21 cellular contexts compared by ENCODE assay signal in genomic region chr7:47255441-47255840, GRCh38.
A peak's percentile ranks its signal among the peaks of the same experiment; 100 is the strongest.
DNase-seq lines count a peak whose midpoint lies in the region; ATAC-seq, FAIRE-seq and TF ChIP-seq lines count a peak whose summit lies in the region.
"Had no signal": no experiment of that assay in that cellular context is flagged by ENCODE, and none has a peak within 500 bp of the region (broad histone marks: within the 10 kb centered on the region; RNA-seq: fewer than 3 reads in every experiment).

No MANE protein-coding gene starts in this region.

- H3K9me3 Mint-ChIP-seq in MCF 10A (ENCODE audit: unreplicated experiment): peaks cover 5% of the 10 kb centered on the region
- peaks cover 0 to 13% (median 0%) of the 10 kb centered on the region in 11 donors for H3K9me3 Mint-ChIP-seq in naive thymus-derived CD4-positive, alpha-beta T cell
- H3K9me3 Mint-ChIP-seq: activated CD4-positive, alpha-beta memory T cell treated with anti-CD3 and anti-CD28 coated beads, Interleukin-2, amount 10 ng/mL, durations not matched to agents 7 days and 5 days had no signal

- intact Hi-C loops in MCF 10A (cut with micrococcal nuclease): loop anchor here (2.0 kb wide), 2 partner anchors 1333 to 1365 kb away; no protein-coding TSS in a partner anchor
- intact Hi-C loops in breast epithelium (cut with DNase I; ENCODE audit: low total_unique reads): no loop called here
- intact Hi-C loops in naive thymus-derived CD4-positive, alpha-beta T cell (cut with micrococcal nuclease): loop anchor here in 1 of 2 donors (2.0 kb wide), 1 partner anchor 1339 kb away; no protein-coding TSS in a partner anchor

- TF ChIP-seq CTCF in MCF 10A (IDR thresholded peaks at IDR 0.05; ENCODE audit: unreplicated experiment) (no peak), breast epithelium (IDR thresholded peaks at IDR 0.05) (no peak), bronchial epithelial cell (IDR thresholded peaks at IDR 0.05; ENCODE audit: insufficient read depth, low read length, severe bottlenecking) (no peak)

- H3K4me1 Mint-ChIP-seq in MCF 10A (ENCODE audit: insufficient read depth, unreplicated experiment): peaks cover 6% of the 10 kb centered on the region
- H3K4me1 Mint-ChIP-seq in naive thymus-derived CD4-positive, alpha-beta T cell: peaks cover 0 to 28% (median 20%) of the 10 kb centered on the region in 7 donors

- no peaks in the 10 kb centered on the region for H3K36me3 Mint-ChIP-seq in MCF 10A (ENCODE audit: insufficient read depth, unreplicated experiment)
- H3K36me3 Mint-ChIP-seq in naive thymus-derived CD4-positive, alpha-beta T cell: no peaks in the 10 kb centered on the region

- FAIRE-seq in bronchial epithelial cell (lab: Jason Lieb, UNC) (peak; percentile 86), urothelium cell line (lab: Jason Lieb, UNC) (peak; percentile 42)
- FAIRE-seq: A549 had no signal

- H3K27me3 ChIP-seq in breast epithelium (no peaks in the 10 kb centered on the region), bronchial epithelial cell (ENCODE audit: control insufficient read depth, insufficient read depth, low read length) (no peaks in the 10 kb centered on the region)
- peaks cover 0 to 3% of the 10 kb centered on the region in 2 donors for H3K27me3 ChIP-seq in naive thymus-derived CD4-positive, alpha-beta T cell (ENCODE audit: control insufficient read depth in 2 of 2, insufficient read depth in 2 of 2, low read length in 2 of 2)
- H3K27me3 ChIP-seq: BE2C, ovary, right lobe of liver had no signal

- no peaks in the 10 kb centered on the region for H3K36me3 ChIP-seq in breast epithelium
- no peaks in the 10 kb centered on the region for H3K36me3 ChIP-seq in bronchial epithelial cell (ENCODE audit: control insufficient read depth, insufficient read depth, low read length)
- H3K36me3 ChIP-seq in naive thymus-derived CD4-positive, alpha-beta T cell (ENCODE audit: control insufficient read depth in 2 of 3, insufficient read depth in 3 of 3, low read length in 3 of 3): no peaks in the 10 kb centered on the region
- H3K36me3 ChIP-seq: BE2C, ovary, right lobe of liver had no signal

- H3K4me1 ChIP-seq in breast epithelium: peaks cover 0 to 5% of the 10 kb centered on the region in 2 donors
- H3K4me1 ChIP-seq in naive thymus-derived CD4-positive, alpha-beta T cell (ENCODE audit: control insufficient read depth in 2 of 2, insufficient read depth in 2 of 2, low read length in 2 of 2): no peaks in the 10 kb centered on the region
- H3K4me1 ChIP-seq: BE2C had no signal

- no peak for TF ChIP-seq POLR2A in breast epithelium (IDR thresholded peaks at IDR 0.05)

- peak overlapping the region; percentile 11 for H3K4me3 Mint-ChIP-seq in MCF 10A (ENCODE audit: unreplicated experiment)
- H3K4me3 Mint-ChIP-seq in naive thymus-derived CD4-positive, alpha-beta T cell: peak overlapping the region in 8 of 10 donors; percentile 15 to 81 (median 65)
- H3K4me3 Mint-ChIP-seq: activated CD4-positive, alpha-beta memory T cell treated with anti-CD3 and anti-CD28 coated beads, Interleukin-2, amount 10 ng/mL, durations not matched to agents 7 days and 5 days had no signal

- CTCF ChIA-PET in MCF 10A (lab: Yijun Ruan, JAX): interaction anchor here (0.6 to 4.1 kb wide), 13 partner anchors 9 to 1338 kb away, joined by 3 to 27 read pairs (median 3); no protein-coding TSS in a partner anchor
- CTCF ChIA-PET in naive thymus-derived CD4-positive, alpha-beta T cell (lab: Charles Lee): no interaction called here

- no peaks in the 10 kb centered on the region for H3K27me3 Mint-ChIP-seq in MCF 10A (ENCODE audit: insufficient read depth, unreplicated experiment)
- H3K27me3 Mint-ChIP-seq in naive thymus-derived CD4-positive, alpha-beta T cell: peaks cover 17 to 47% (median 33%) of the 10 kb centered on the region in 5 donors

- BruUV-seq in MCF 10A (replicated peaks; lab: Mats Ljungman, UMichigan): no TSS peak

- POLR2A ChIA-PET in MCF 10A (lab: Yijun Ruan, JAX): interaction anchor here (0.6 kb wide), 1 partner anchor 613 kb away, joined by 3 read pairs; no protein-coding TSS in a partner anchor
- POLR2A ChIA-PET in naive thymus-derived CD4-positive, alpha-beta T cell (lab: Charles Lee): no interaction called here

- no peak overlapping the region for H3K27ac ChIP-seq in breast epithelium
- no peak overlapping the region for H3K27ac ChIP-seq in naive thymus-derived CD4-positive, alpha-beta T cell (ENCODE audit: low read depth, low read length)
- H3K27ac ChIP-seq: GM23248, right lobe of liver had no signal

- no peak overlapping the region for H3K27ac Mint-ChIP-seq in MCF 10A (ENCODE audit: low read depth, unreplicated experiment)
- no peak overlapping the region for H3K27ac Mint-ChIP-seq in naive thymus-derived CD4-positive, alpha-beta T cell
- H3K27ac Mint-ChIP-seq: activated CD4-positive, alpha-beta memory T cell treated with anti-CD3 and anti-CD28 coated beads, Interleukin-2, amount 10 ng/mL, durations not matched to agents 7 days and 5 days had no signal

- H3K4me3 ChIP-seq in breast epithelium: no peak overlapping the region
- H3K4me3 ChIP-seq in bronchial epithelial cell (ENCODE audit: low read depth, low read length): no peak overlapping the region
- H3K4me3 ChIP-seq in naive thymus-derived CD4-positive, alpha-beta T cell (ENCODE audit: low read length): no peak overlapping the region
- H3K4me3 ChIP-seq: A549, GM23248, mucosa of descending colon, ovary, right lobe of liver had no signal

- H3K9me3 ChIP-seq in breast epithelium: no peaks in the 10 kb centered on the region
- H3K9me3 ChIP-seq in naive thymus-derived CD4-positive, alpha-beta T cell (ENCODE audit: control insufficient read depth in 2 of 3, low read length in 3 of 3): no peaks in the 10 kb centered on the region
- H3K9me3 ChIP-seq: A549, BE2C, mucosa of descending colon, ovary, right lobe of liver had no signal

- DNase-seq in MCF 10A (ENCODE audit: unreplicated experiment) (no peak), breast epithelium (ENCODE audit: low spot score in 2 of 2) (no peak), bronchial epithelial cell (ENCODE audit: low read depth) (no peak), urothelium cell line (ENCODE audit: low spot score) (no peak), NCI-H2196 (lab: John Stamatoyannopoulos, UW; ENCODE audit: unreplicated experiment) (no peak), NCI-H1694 (lab: John Stamatoyannopoulos, UW) (no peak)
- no peak for DNase-seq in naive thymus-derived CD4-positive, alpha-beta T cell
- DNase-seq: activated CD4-positive, alpha-beta memory T cell treated with anti-CD3 and anti-CD28 coated beads, Interleukin-2, amount 10 ng/mL, durations not matched to agents 7 days and 5 days; activated CD4-positive, CD25-positive, alpha-beta regulatory T cell; BE2C; central memory CD4-positive, alpha-beta T cell; GM23248; mucosa of descending colon; NCI-H146; NCI-H2171 treated with DMSO at 0.1 percent for 48 hours; NCI-H69; ovary; right lobe of liver; stimulated activated CD4-positive, alpha-beta T cell treated with anti-CD3 and anti-CD28 coated beads, Interleukin-15, amount 100 ng/mL, for 24 hours had no signal

- no peak for ATAC-seq in naive thymus-derived CD4-positive, alpha-beta T cell
- no peak for ATAC-seq in HG03175 (IDR thresholded peaks at IDR 0.05; ENCODE audit: unreplicated experiment)
- ATAC-seq: A549, mucosa of descending colon had no signal
